14 cellular contexts compared by ENCODE assay signal in genomic region chr2:95646274-95646994, GRCh38. TPM values are rescaled to one million over a fixed set of nuclear protein-coding genes. Genes with fewer than 3 reads are reported as not detected.
A peak's percentile ranks its signal among the peaks of the same experiment; 100 is the strongest.
DNase-seq lines count a peak whose midpoint lies in the region; ATAC-seq, FAIRE-seq and TF ChIP-seq lines count a peak whose summit lies in the region.
"Not testable (repeated sequence)": the region's sequence is repeated elsewhere in the genome, so short reads cannot be mapped to it uniquely, and the experiment has no call there.
"Had no signal": no experiment of that assay in that cellular context is flagged by ENCODE, and none has a peak within 500 bp of the region (broad histone marks: within the 10 kb centered on the region; RNA-seq: fewer than 3 reads in every experiment).

No MANE protein-coding gene starts in this region.

- BruUV-seq in HepG2 (replicated peaks; lab: Mats Ljungman, UMichigan), result not testable (repeated sequence)

- ATAC-seq in esophagus mucosa (peak; percentile 18), heart left ventricle (peak; percentile 42 to 74 (median 51)), left colon (peak; percentile 93), HepG2 (peak; percentile 90), lung (ENCODE audit: insufficient read depth, low FRiP score) (peak; percentile 55), upper lobe of left lung (ENCODE audit: low FRiP score in 2 of 2) (peak; percentile 33 to 79)

- H3K4me3 ChIP-seq in heart left ventricle; HepG2 (replicated peaks in 1 of 3; ENCODE audit: insufficient read depth in 1 of 3, low read depth in 2 of 3, low read length in 3 of 3); lung; upper lobe of left lung: not testable (repeated sequence)

- not testable (repeated sequence) for TF ChIP-seq EP300 in HepG2 (IDR thresholded peaks at IDR 0.05; ENCODE audit: low read depth in 2 of 2, low read length in 2 of 2); HepG2 (CRISPR knock-in tag; IDR thresholded peaks at IDR 0.05; ENCODE audit: borderline replicate concordance); upper lobe of left lung (IDR thresholded peaks at IDR 0.05)

- not testable (repeated sequence) for FAIRE-seq in HepG2 (lab: Jason Lieb, UNC)

- not testable (repeated sequence) for TF ChIP-seq RAD21 in HepG2 (CRISPR knock-in tag; IDR thresholded peaks at IDR 0.05)

- H3K9me3 ChIP-seq in heart left ventricle; HepG2 (ENCODE audit: low read length); lung (ENCODE audit: control insufficient read depth in 2 of 2, insufficient read depth in 1 of 2, low read length in 1 of 2); upper lobe of left lung: not testable (repeated sequence)

- no CpG with 5 or more reads among the region's 8 CpGs for WGBS in heart left ventricle, 4 donors
- no CpG with 5 or more reads among the region's 8 CpGs for WGBS in HepG2 (ENCODE audit: low lambda C conversion rate)
- WGBS in lung, 2 donors, result no CpG with 5 or more reads among the region's 8 CpGs
- WGBS in upper lobe of left lung, 2 donors, result no CpG with 5 or more reads among the region's 8 CpGs

- H4K20me1 ChIP-seq in HepG2 (ENCODE audit: insufficient read depth, low read length), result not testable (repeated sequence)

- H3K9ac ChIP-seq in HepG2 (ENCODE audit: insufficient read depth, low read depth, low read length), result not testable (repeated sequence)

- H2AFZ ChIP-seq in HepG2 (ENCODE audit: low read length), result not testable (repeated sequence)

- H3K36me3 ChIP-seq in heart left ventricle; HepG2 (replicated peaks in 1 of 2; ENCODE audit: control insufficient read depth in 1 of 2, insufficient read depth in 2 of 2, low read length in 2 of 2); lung (ENCODE audit: control insufficient read depth in 2 of 2, insufficient read depth in 2 of 2, low read length in 2 of 2); upper lobe of left lung: not testable (repeated sequence)

- intact Hi-C loops in heart left ventricle (cut with DNase I); left colon (cut with DNase I, micrococcal nuclease); HepG2 (cut with micrococcal nuclease; ENCODE audit: unreplicated experiment): not testable (repeated sequence)

- DNase-seq in heart left ventricle; left colon; HepG2 (ENCODE audit: low spot score); lung (ENCODE audit: low spot score); upper lobe of left lung: not testable (repeated sequence)

- not testable (repeated sequence) for H3K27ac ChIP-seq in heart left ventricle; HepG2 (ENCODE audit: extremely low read length, insufficient read depth, low read length); lung (ENCODE audit: low read depth in 1 of 2, low read length in 1 of 2); upper lobe of left lung

- TF ChIP-seq CTCF in heart left ventricle (IDR thresholded peaks at IDR 0.05); HepG2 (CRISPR knock-in tag; IDR thresholded peaks at IDR 0.05); lung (IDR thresholded peaks at IDR 0.05; ENCODE audit: control extremely low read depth, extremely low read depth); upper lobe of left lung (IDR thresholded peaks at IDR 0.05): not testable (repeated sequence)

- H3K4me2 ChIP-seq in HepG2 (ENCODE audit: low read depth, low read length), result not testable (repeated sequence)

- POLR2A ChIA-PET in HepG2 (lab: Yijun Ruan, JAX), result not testable (repeated sequence)

- TF ChIP-seq POLR2A in heart left ventricle (IDR thresholded peaks at IDR 0.05); HepG2 (IDR thresholded peaks at IDR 0.05; ENCODE audit: insufficient read depth in 1 of 2, low read depth in 2 of 2, low read length in 2 of 2); upper lobe of left lung (IDR thresholded peaks at IDR 0.05): not testable (repeated sequence)

- not testable (repeated sequence) for H3K27me3 ChIP-seq in heart left ventricle; HepG2 (ENCODE audit: control insufficient read depth in 1 of 2, insufficient read depth in 2 of 2, low read length in 2 of 2); lung (ENCODE audit: control insufficient read depth, insufficient read depth); upper lobe of left lung

- in situ Hi-C loops in HepG2 (cut with HindIII; ENCODE audit: extremely low pct_ligation_motif_present, low pct_unique_long_range_greater_than_20kb), result not testable (repeated sequence)

- CTCF ChIA-PET in HepG2 (lab: Yijun Ruan, JAX; ENCODE audit: low intra/inter-chr PET ratio, low total read pairs), result not testable (repeated sequence)

- not testable (repeated sequence) for H3K4me1 ChIP-seq in heart left ventricle; HepG2 (ENCODE audit: insufficient read depth, low read length); lung (ENCODE audit: control insufficient read depth in 2 of 2, insufficient read depth in 2 of 2, low read length in 2 of 2); upper lobe of left lung

- H3K79me2 ChIP-seq in HepG2 (ENCODE audit: insufficient read depth, low read length), result not testable (repeated sequence)

RNA-seq across cellular contexts. Expression of gene TRIM43, which starts 54.6 kb away (rescaled TPM):
- total RNA-seq in esophagus mucosa (not detected), heart left ventricle (not detected), left colon (not detected), HepG2 (2016; rRNA removed; fragmentation: Illumina TruSeq; extraction: Trizol) (not detected in 2 replicates), lung (not detected), upper lobe of left lung (not detected)
- polyA plus RNA-seq in heart left ventricle (not detected), HepG2 (2011; rRNA removed) (not detected in 2 replicates), lung (not detected)
- total RNA-seq in HepG2 (2016; cell fraction: cytosol; rRNA removed; fragmentation: Illumina TruSeq; extraction: Trizol; ENCODE audit: low read depth), result not detected in 2 replicates
- total RNA-seq in HepG2 (2016; cell fraction: insoluble cytoplasmic fraction; rRNA removed; fragmentation: Illumina TruSeq; extraction: Trizol), result not detected in 2 replicates
- not detected in 2 replicates for total RNA-seq in HepG2 (2016; cell fraction: membrane; rRNA removed; fragmentation: Illumina TruSeq; extraction: Trizol)
- not detected in 2 replicates for total RNA-seq in HepG2 (2016; cell fraction: nucleus; rRNA removed; fragmentation: Illumina TruSeq; extraction: Trizol)
- polyA plus RNA-seq in HepG2 (2011; cell fraction: cytosol; rRNA removed), result not detected in 2 replicates
- not detected in 2 replicates for polyA plus RNA-seq in HepG2 (2011; cell fraction: nucleus; rRNA removed)
- polyA plus RNA-seq in HepG2 (2012), result not detected in 2 replicates
- polyA plus RNA-seq in HepG2 (2016; cell fraction: cytosol; fragmentation: Illumina TruSeq; extraction: Trizol; ENCODE audit: low read depth), result not detected in 2 replicates
- polyA plus RNA-seq in HepG2 (2016; cell fraction: insoluble cytoplasmic fraction; fragmentation: Illumina TruSeq; extraction: Trizol; ENCODE audit: low read depth), result not detected in 2 replicates
- not detected in 2 replicates for polyA plus RNA-seq in HepG2 (2016; cell fraction: membrane; fragmentation: Illumina TruSeq; extraction: Trizol; ENCODE audit: low read depth)
- polyA plus RNA-seq in HepG2 (2016; cell fraction: nucleus; fragmentation: Illumina TruSeq; extraction: Trizol; ENCODE audit: insufficient read depth, low read depth), result not detected in 2 replicates
- not detected in 2 replicates for polyA minus RNA-seq in HepG2 (2011; rRNA and poly(A)+ RNA removed; ENCODE audit: low replicate concordance)
- polyA minus RNA-seq in HepG2 (2011; cell fraction: cytosol; rRNA and poly(A)+ RNA removed), result not detected in 2 replicates
- not detected in 2 replicates for polyA minus RNA-seq in HepG2 (2011; cell fraction: nucleus; rRNA and poly(A)+ RNA removed)
- total RNA-seq: A172; A673; Calu3; CD4-positive, alpha-beta memory T cell; Daoy; H4; H9 had no signal
- polyA plus RNA-seq: BJ; CD4-positive, alpha-beta memory T cell had no signal

Comparison
In these comparisons a context has a peak if more than half of its experiments do, and no peak if none do; other contexts are left out.
1. ATAC-seq: peak in every context shown above with its lines; median percentile 93 in left colon; 90 in HepG2; 56 in upper lobe of left lung; 55 in lung; 51 in heart left ventricle; 18 in esophagus mucosa.